1 cellular context compared by ENCODE assay signal in the genomic region with DNA sequence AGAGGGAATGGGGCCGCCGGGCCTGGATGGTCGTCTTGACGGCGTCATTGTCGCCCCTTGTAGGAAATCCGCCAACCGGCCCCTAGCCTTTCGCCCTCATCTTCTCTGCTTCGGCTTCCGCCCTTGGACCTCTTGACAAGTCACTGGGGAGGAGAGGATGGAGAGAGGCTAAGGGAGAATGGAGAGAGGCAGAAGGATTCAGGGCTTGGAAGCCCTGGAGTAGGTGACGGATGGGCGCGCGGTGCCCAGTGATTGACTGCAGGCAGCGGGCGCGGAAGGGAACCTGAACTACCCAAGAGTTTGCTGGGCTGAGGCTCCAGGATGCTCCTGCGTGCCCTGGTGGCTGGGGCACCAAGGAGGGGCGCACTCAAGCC.
TF ChIP-seq lines count a peak whose summit lies in the region.

No MANE protein-coding gene starts in this region.

TF ChIP-seq in IMR-90, 13 proteins besides CTCF, POLR2A, EP300 and RAD21:
- TF ChIP-seq CEBPB (IDR thresholded peaks at IDR 0.05; ENCODE audit: low read depth, low read length) (no peak), USF2 (IDR thresholded peaks at IDR 0.05; ENCODE audit: low read depth, low read length) (no peak), MAFK (IDR thresholded peaks at IDR 0.05; ENCODE audit: low read depth, low read length) (no peak)
